In genomic region chr16:56683424-56684162, GRCh38 we compare ENCODE assay signal across 10 cellular contexts. TPM values are rescaled to one million over a fixed set of nuclear protein-coding genes. Genes with fewer than 3 reads are reported as not detected.
DNase-seq lines count a peak whose midpoint lies in the region; TF ChIP-seq lines count a peak whose summit lies in the region.
"Had no signal": no experiment of that assay in that cellular context is flagged by ENCODE, and none has a peak within 500 bp of the region (broad histone marks: within the 10 kb centered on the region; RNA-seq: fewer than 3 reads in every experiment).

No MANE protein-coding gene starts in this region.

- peak overlapping the region; percentile 94 for H3K4me3 Mint-ChIP-seq in activated CD4-positive, alpha-beta T cell treated with anti-CD3 and anti-CD28 coated beads, Interleukin-2, amount 10 ng/mL, durations not matched to agents 24 days and 14 days

- H3K36me3 ChIP-seq in suprapubic skin: no peaks in the 10 kb centered on the region

- TF ChIP-seq EP300 in suprapubic skin (IDR thresholded peaks at IDR 0.05): no peak

- H3K27ac Mint-ChIP-seq in activated CD4-positive, alpha-beta T cell treated with anti-CD3 and anti-CD28 coated beads, Interleukin-2, amount 10 ng/mL, durations not matched to agents 24 days and 14 days: peak overlapping the region; percentile 41
- H3K27ac Mint-ChIP-seq: activated B cell treated with CpG ODN at 0.5 μM for 24 hours had no signal

- peaks cover 47% of the 10 kb centered on the region for H3K4me1 ChIP-seq in suprapubic skin

- H3K27ac ChIP-seq in angular gyrus (ENCODE audit: low read depth, low read length): peak overlapping the region; percentile 33
- peak overlapping the region; percentile 73 for H3K27ac ChIP-seq in layer of hippocampus (ENCODE audit: low read depth, low read length)
- H3K27ac ChIP-seq in suprapubic skin: peak overlapping the region; percentile 92

- H3K27me3 ChIP-seq in layer of hippocampus (ENCODE audit: control insufficient read depth, insufficient read depth, low read length) (no peaks in the 10 kb centered on the region), suprapubic skin (no peaks in the 10 kb centered on the region)

- intact Hi-C loops in activated CD4-positive, alpha-beta T cell treated with anti-CD3 and anti-CD28 coated beads, Interleukin-2, amount 10 ng/mL, durations not matched to agents 24 days and 14 days (cut with micrococcal nuclease): loop anchor here (2.0 kb wide), 2 partner anchors 27 to 41 kb away; partner anchors contain the start of gene MT1F

- H3K9me3 Mint-ChIP-seq in activated CD4-positive, alpha-beta T cell treated with anti-CD3 and anti-CD28 coated beads, Interleukin-2, amount 10 ng/mL, durations not matched to agents 24 days and 14 days: peaks cover 3% of the 10 kb centered on the region
- H3K9me3 Mint-ChIP-seq: activated B cell treated with CpG ODN at 0.5 μM for 24 hours had no signal

- DNase-seq in activated CD4-positive, alpha-beta T cell treated with anti-CD3 and anti-CD28 coated beads, Interleukin-2, amount 10 ng/mL, durations not matched to agents 24 days and 14 days: no peak
- DNase-seq in activated CD4-positive, alpha-beta T cell treated with anti-CD3 and anti-CD28 coated beads for 4 hours: no peak
- DNase-seq in suprapubic skin (ENCODE audit: low spot score in 2 of 2) (no peak), GF-D8 (lab: John Stamatoyannopoulos, UW) (no peak)
- DNase-seq in activated effector memory CD4-positive, alpha-beta T cell treated with anti-CD3 and anti-CD28 coated beads, Interleukin-2, amount 50 U/mL, for 16 hours: no peak
- DNase-seq in stimulated activated CD4-positive, alpha-beta T cell treated with anti-CD3 and anti-CD28 coated beads, Interleukin-15, amount 100 ng/mL, for 24 hours: no peak
- DNase-seq: activated B cell treated with CpG ODN at 0.5 μM for 24 hours had no signal

- no peak for TF ChIP-seq CTCF in suprapubic skin (IDR thresholded peaks at IDR 0.05)

- peaks cover 7% of the 10 kb centered on the region for H3K36me3 Mint-ChIP-seq in activated CD4-positive, alpha-beta T cell treated with anti-CD3 and anti-CD28 coated beads, Interleukin-2, amount 10 ng/mL, durations not matched to agents 24 days and 14 days (ENCODE audit: low read depth)

- H3K4me1 Mint-ChIP-seq in activated CD4-positive, alpha-beta T cell treated with anti-CD3 and anti-CD28 coated beads, Interleukin-2, amount 10 ng/mL, durations not matched to agents 24 days and 14 days: peaks cover 21% of the 10 kb centered on the region

- no peaks in the 10 kb centered on the region for H3K27me3 Mint-ChIP-seq in activated CD4-positive, alpha-beta T cell treated with anti-CD3 and anti-CD28 coated beads, Interleukin-2, amount 10 ng/mL, durations not matched to agents 24 days and 14 days

- WGBS in suprapubic skin: 53% methylated on average over 5 of the region's 5 CpGs

- TF ChIP-seq POLR2A in suprapubic skin (IDR thresholded peaks at IDR 0.05): no peak

- peak overlapping the region; percentile 69 for H3K4me3 ChIP-seq in suprapubic skin

- no peaks in the 10 kb centered on the region for H3K9me3 ChIP-seq in suprapubic skin

RNA-seq across cellular contexts. Expression of gene MT1X, which starts 1.3 kb away (rescaled TPM):
- 62.7 and 66.9 TPM in 2 replicates for total RNA-seq in activated CD4-positive, alpha-beta T cell treated with anti-CD3 and anti-CD28 coated beads, Interleukin-2, amount 10 ng/mL, durations not matched to agents 24 days and 14 days
- 1,000 to 10,000 TPM; 2,588 to 6,426 (median 4,304) TPM for total RNA-seq in suprapubic skin

RNA-seq across cellular contexts. Expression of gene MT1H, which starts 14.0 kb away (rescaled TPM):
- not detected in 2 replicates for total RNA-seq in activated CD4-positive, alpha-beta T cell treated with anti-CD3 and anti-CD28 coated beads, Interleukin-2, amount 10 ng/mL, durations not matched to agents 24 days and 14 days
- 10 to 100 TPM in 2 of 4 donors, 1 to 10 TPM in 2; 1.9 to 23.9 (median 11.9) TPM for total RNA-seq in suprapubic skin
- total RNA-seq: LHCN-M2 had no signal

RNA-seq across cellular contexts. Expression of gene MT1G, which starts 15.7 kb away (rescaled TPM):
- total RNA-seq in activated CD4-positive, alpha-beta T cell treated with anti-CD3 and anti-CD28 coated beads, Interleukin-2, amount 10 ng/mL, durations not matched to agents 24 days and 14 days: 24.5 and 32.2 TPM in 2 replicates
- 100 to 1,000 TPM in 1 of 4 donors, 10 to 100 TPM in 3; 35.9 to 117 (median 62.7) TPM for total RNA-seq in suprapubic skin

RNA-seq across cellular contexts. Expression of gene MT1F, which starts 25.8 kb away (rescaled TPM):
- 4.2 and 6.7 TPM in 2 replicates for total RNA-seq in activated CD4-positive, alpha-beta T cell treated with anti-CD3 and anti-CD28 coated beads, Interleukin-2, amount 10 ng/mL, durations not matched to agents 24 days and 14 days
- total RNA-seq in suprapubic skin: 10 to 100 TPM in 3 of 4 donors, 1 to 10 TPM in 1; 5.6 to 16.6 (median 12.9) TPM
- total RNA-seq: LHCN-M2 had no signal

RNA-seq across cellular contexts. Expression of gene MT1B, which starts 31.9 kb away (rescaled TPM):
- total RNA-seq in activated CD4-positive, alpha-beta T cell treated with anti-CD3 and anti-CD28 coated beads, Interleukin-2, amount 10 ng/mL, durations not matched to agents 24 days and 14 days: not detected in 2 replicates
- total RNA-seq in suprapubic skin: not detected
- total RNA-seq: activated B cell treated with CpG ODN at 0.5 μM for 24 hours, LHCN-M2 had no signal

Comparison
In these comparisons a context has a peak if more than half of its experiments do, and no peak if none do; other contexts are left out.
1. H3K27ac ChIP-seq: peak in every context shown above with its lines; median percentile 92 in suprapubic skin; 73 in layer of hippocampus; 33 in angular gyrus.
2. RNA of gene MT1X, which starts 1.3 kb away (total RNA-seq): 2,588 to 6,426 TPM in suprapubic skin; 62.7 to 66.9 TPM in activated CD4-positive, alpha-beta T cell treated with anti-CD3 and anti-CD28 coated beads, Interleukin-2, amount 10 ng/mL, durations not matched to agents 24 days and 14 days; every median in the first group is over 10 times any median in the second.